ENCODE assay signal across 8 cellular contexts in genomic region chr13:30743319-30744055, GRCh38. TPM values are rescaled to one million over a fixed set of nuclear protein-coding genes. Genes with fewer than 3 reads are reported as not detected.
DNase-seq lines count a peak whose midpoint lies in the region; ATAC-seq and TF ChIP-seq lines count a peak whose summit lies in the region.

No MANE protein-coding gene starts in this region.

- no peaks in the 10 kb centered on the region for H3K36me3 Mint-ChIP-seq in progenitor cell of endocrine pancreas (ENCODE audit: insufficient read depth)

- peak; percentile 53 for TF ChIP-seq EP300 in esophagus muscularis mucosa (IDR thresholded peaks at IDR 0.05)

- TF ChIP-seq POLR2A in esophagus muscularis mucosa (IDR thresholded peaks at IDR 0.05; ENCODE audit: low read depth) = no peak

- peaks cover 22% of the 10 kb centered on the region for H3K27me3 Mint-ChIP-seq in progenitor cell of endocrine pancreas

- peaks cover 17% of the 10 kb centered on the region for H3K4me1 Mint-ChIP-seq in progenitor cell of endocrine pancreas (ENCODE audit: low read depth)

- POLR2A ChIA-PET in Panc1 (lab: Charles Lee) = no interaction called here

- no peak for TF ChIP-seq CTCF in Panc1 (IDR thresholded peaks at IDR 0.05)
- TF ChIP-seq CTCF in esophagus muscularis mucosa (IDR thresholded peaks at IDR 0.05) = no peak
- no peak for TF ChIP-seq CTCF in progenitor cell of endocrine pancreas (IDR thresholded peaks at IDR 0.05; ENCODE audit: unreplicated experiment)

- ATAC-seq in Panc1 (peak; percentile 77), HG03135 (IDR thresholded peaks at IDR 0.05; ENCODE audit: unreplicated experiment) (no peak), GM21360 (IDR thresholded peaks at IDR 0.05; ENCODE audit: unreplicated experiment) (no peak), GM18868 (IDR thresholded peaks at IDR 0.05; ENCODE audit: unreplicated experiment) (no peak)

- intact Hi-C loops in Panc1 (cut with micrococcal nuclease; ENCODE audit: unreplicated experiment) = loop anchor here (10.0 kb wide), 1 partner anchor 51 kb away; no protein-coding TSS in a partner anchor
- intact Hi-C loops in esophagus muscularis mucosa (cut with DNase I) = no loop called here

- H3K9me3 ChIP-seq in Panc1 (ENCODE audit: control insufficient read depth, insufficient read depth, low read depth, low read length) = no peaks in the 10 kb centered on the region
- H3K9me3 ChIP-seq in esophagus muscularis mucosa = no peaks in the 10 kb centered on the region

- H3K36me3 ChIP-seq in Panc1 (ENCODE audit: control insufficient read depth, insufficient read depth, low read length) (no peaks in the 10 kb centered on the region), esophagus muscularis mucosa (no peaks in the 10 kb centered on the region)

- H3K4me1 ChIP-seq in Panc1 (ENCODE audit: control insufficient read depth, insufficient read depth, low read length) (peaks cover 50% of the 10 kb centered on the region), esophagus muscularis mucosa (peaks cover 6 to 39% (median 18%) of the 10 kb centered on the region in 4 donors)

- H3K4me3 ChIP-seq in Panc1 (ENCODE audit: low read depth in 2 of 2, low read length in 2 of 2) (no peak overlapping the region), esophagus muscularis mucosa (no peak overlapping the region)

- no TSS peak for BruUV-seq in Panc1 (replicated peaks; lab: Mats Ljungman, UMichigan)

- peak overlapping the region; percentile 91 for H3K27ac ChIP-seq in Panc1 (ENCODE audit: low read length)
- H3K27ac ChIP-seq in esophagus muscularis mucosa (replicated peaks in 1 of 4) = peak overlapping the region; percentile 3 to 73 (median 65)

- H3K27me3 ChIP-seq in Panc1 (ENCODE audit: control insufficient read depth, insufficient read depth, low read length) (no peaks in the 10 kb centered on the region), esophagus muscularis mucosa (no peaks in the 10 kb centered on the region)

- H3K4me3 Mint-ChIP-seq in progenitor cell of endocrine pancreas (ENCODE audit: low read depth) = no peak overlapping the region

- in situ Hi-C loops in Panc1 (cut with HindIII; ENCODE audit: low pct_unique_long_range_greater_than_20kb, low sequenced_read_pairs) = no loop called here

- WGBS in esophagus muscularis mucosa = 49% methylated on average over 4 of the region's 4 CpGs

- H3K27ac Mint-ChIP-seq in progenitor cell of endocrine pancreas = peak overlapping the region; percentile 27

- peak; percentile 52 for DNase-seq in ELF-1 (ENCODE audit: low read depth, low spot score)
- DNase-seq in Panc1 (ENCODE audit: low read depth, low spot score) = peak; percentile 71
- DNase-seq in esophagus muscularis mucosa (ENCODE audit: extremely low spot score) = no peak
- DNase-seq in progenitor cell of endocrine pancreas (ENCODE audit: low spot score, unreplicated experiment) = no peak
- DNase-seq in NCI-H82 treated with DMSO at 0.1 percent for 48 hours (lab: John Stamatoyannopoulos, UW; ENCODE audit: unreplicated experiment) = no peak

- H3K9me3 Mint-ChIP-seq in progenitor cell of endocrine pancreas (ENCODE audit: low read depth) = no peaks in the 10 kb centered on the region

- CTCF ChIA-PET in Panc1 (lab: Charles Lee) = no interaction called here

RNA-seq across cellular contexts. Expression of gene ALOX5AP, which starts 8.1 kb away (rescaled TPM):
- total RNA-seq in Panc1 (2021; ENCODE audit: unreplicated experiment) (2.1 TPM), esophagus muscularis mucosa (10 to 100 TPM; 14.8 to 48.2 (median 17.2) TPM), progenitor cell of endocrine pancreas (not detected in 2 replicates)
- polyA plus RNA-seq in Panc1 (2012; ENCODE audit: insufficient read length) = 0.65 TPM

Comparison
In these comparisons a context has a peak if more than half of its experiments do, and no peak if none do; other contexts are left out.
1. DNase-seq: peak in ELF-1 (single experiment) and Panc1 (single experiment); none in esophagus muscularis mucosa (single experiment), progenitor cell of endocrine pancreas (single experiment) and NCI-H82 treated with DMSO at 0.1 percent for 48 hours (single experiment).